Comparison of ENCODE assay signal across 21 cellular contexts in the genomic region with DNA sequence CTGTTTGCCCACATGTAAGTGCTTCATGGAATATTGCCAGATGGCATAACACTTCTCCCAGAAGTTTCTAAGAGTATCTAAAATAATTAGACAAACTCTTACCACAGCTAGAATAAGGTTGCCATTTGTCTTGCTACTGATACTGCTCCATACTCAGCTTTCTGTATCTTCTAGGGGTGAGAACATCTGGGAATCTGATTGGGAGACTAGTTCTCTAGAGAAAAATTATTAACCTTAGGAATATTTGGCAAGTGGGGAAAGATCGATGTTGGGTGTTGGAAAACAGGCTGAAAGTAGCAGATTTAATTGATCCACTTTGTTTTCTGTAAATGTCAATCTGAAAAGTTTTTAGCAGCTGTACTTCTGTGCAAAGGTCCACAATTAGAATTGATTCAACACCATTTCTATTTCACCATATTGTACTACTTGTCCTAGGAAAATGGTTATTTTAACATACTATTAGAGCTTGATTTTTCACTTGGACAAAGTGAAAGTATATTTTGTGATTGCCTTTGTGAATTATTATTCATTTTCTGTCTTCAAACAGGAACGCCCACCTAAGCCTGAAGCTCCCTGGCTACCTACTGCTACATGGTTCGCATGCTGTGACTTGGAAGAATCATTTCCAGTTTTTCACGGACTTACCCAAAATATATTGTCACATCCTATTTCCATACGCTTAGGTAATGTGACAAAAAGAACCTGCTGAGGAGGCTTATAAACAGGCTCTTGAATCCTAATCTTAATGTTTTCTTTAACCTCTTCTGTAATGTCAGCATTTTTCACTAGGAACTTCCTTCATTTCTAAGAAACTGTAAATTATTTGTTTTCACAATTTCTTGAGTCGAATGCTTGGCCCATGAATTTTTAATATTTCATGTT.
"Had no signal": no experiment of that assay in that cellular context is flagged by ENCODE, and none has a peak within 500 bp of the region (broad histone marks: within the 10 kb centered on the region; RNA-seq: fewer than 3 reads in every experiment).

No MANE protein-coding gene starts in this region.

- H3K4me1 Mint-ChIP-seq: activated T-helper 17 cell treated with anti-CD3 and anti-CD28 coated beads, Interleukin-2, amount 50 U/mL, for 72 hours; brain; neural crest cell had no signal

- H3K27me3 Mint-ChIP-seq: activated T-helper 17 cell treated with anti-CD3 and anti-CD28 coated beads, Interleukin-2, amount 50 U/mL, for 72 hours; brain; stimulated activated naive CD8-positive, alpha-beta T cell treated with anti-CD3 and anti-CD28 coated beads, Interleukin-15, Interleukin-2, amounts not matched to agents 100 ng/mL and 50 ng/mL, for 24 hours; type B pancreatic cell had no signal

- H3K27ac Mint-ChIP-seq: activated T-helper 17 cell treated with anti-CD3 and anti-CD28 coated beads, Interleukin-2, amount 50 U/mL, for 72 hours; brain; stimulated activated naive CD8-positive, alpha-beta T cell treated with anti-CD3 and anti-CD28 coated beads, Interleukin-15, Interleukin-2, amounts not matched to agents 100 ng/mL and 50 ng/mL, for 24 hours; type B pancreatic cell had no signal

- H3K9me3 Mint-ChIP-seq: activated T-helper 17 cell treated with anti-CD3 and anti-CD28 coated beads, Interleukin-2, amount 50 U/mL, for 72 hours; effector memory CD8-positive, alpha-beta T cell had no signal

- H3K36me3 Mint-ChIP-seq: brain, type B pancreatic cell had no signal

- H3K4me3 ChIP-seq: esophagus squamous epithelium, prostate gland, skin epidermis had no signal

- DNase-seq: activated CD4-positive, alpha-beta T cell treated with anti-CD3 and anti-CD28 coated beads for 1 hour; activated CD4-positive, alpha-beta T cell treated with anti-CD3 and anti-CD28 coated beads, Interleukin-2, amount 50 U/mL, for 4 hours; activated naive CD4-positive, alpha-beta T cell; activated T-cell treated with anti-CD3 and anti-CD28 coated beads for 4 hours; anterior cingulate cortex; caudate nucleus; effector memory CD8-positive, alpha-beta T cell; esophagus squamous epithelium; foreskin keratinocyte; hippocampal formation; left colon; mammary epithelial cell; right cardiac atrium; WERI-Rb-1 had no signal

- ATAC-seq: activated T-helper 17 cell treated with anti-CD3 and anti-CD28 coated beads, Interleukin-2, amount 50 U/mL, for 72 hours; effector memory CD8-positive, alpha-beta T cell; foreskin keratinocyte; left colon; right cardiac atrium had no signal

- H3K4me1 ChIP-seq: esophagus squamous epithelium, foreskin keratinocyte, prostate gland had no signal

- H3K4me3 Mint-ChIP-seq: activated T-helper 17 cell treated with anti-CD3 and anti-CD28 coated beads, Interleukin-2, amount 50 U/mL, for 72 hours; brain; effector memory CD8-positive, alpha-beta T cell; neural crest cell; stimulated activated naive CD8-positive, alpha-beta T cell treated with anti-CD3 and anti-CD28 coated beads, Interleukin-15, Interleukin-2, amounts not matched to agents 100 ng/mL and 50 ng/mL, for 24 hours; type B pancreatic cell had no signal

- H3K9me3 ChIP-seq: esophagus squamous epithelium, prostate gland had no signal

- H3K36me3 ChIP-seq: esophagus squamous epithelium, prostate gland, WERI-Rb-1 had no signal

- H3K27me3 ChIP-seq: esophagus squamous epithelium, foreskin keratinocyte had no signal

- H3K27ac ChIP-seq: esophagus squamous epithelium, foreskin keratinocyte, prostate gland, skin epidermis, WERI-Rb-1 had no signal
